12 cellular contexts compared by ENCODE assay signal in genomic region chr2:26740890-26741302, GRCh38. TPM values are rescaled to one million over a fixed set of nuclear protein-coding genes. Genes with fewer than 3 reads are reported as not detected.
A peak's percentile ranks its signal among the peaks of the same experiment; 100 is the strongest.
DNase-seq lines count a peak whose midpoint lies in the region; ATAC-seq and TF ChIP-seq lines count a peak whose summit lies in the region.
"Had no signal": no experiment of that assay in that cellular context is flagged by ENCODE, and none has a peak within 500 bp of the region (broad histone marks: within the 10 kb centered on the region; RNA-seq: fewer than 3 reads in every experiment).

No MANE protein-coding gene starts in this region.

- H3K4me3 Mint-ChIP-seq in activated naive CD4-positive, alpha-beta T cell treated with anti-CD3 and anti-CD28 coated beads, Interleukin-2, amount 10 ng/mL, durations not matched to agents 7 days and 5 days: no peak overlapping the region
- H3K4me3 Mint-ChIP-seq in endodermal cell: no peak overlapping the region
- H3K4me3 Mint-ChIP-seq in type B pancreatic cell: no peak overlapping the region
- H3K4me3 Mint-ChIP-seq: activated T-helper 17 cell treated with anti-CD3 and anti-CD28 coated beads, Interleukin-2, amount 50 U/mL, for 72 hours; CD4-positive, alpha-beta memory T cell had no signal

- H3K36me3 ChIP-seq in endodermal cell (ENCODE audit: control insufficient read depth, insufficient read depth, low read length): no peaks in the 10 kb centered on the region
- H3K36me3 ChIP-seq: MG63 had no signal

- H3K9me3 Mint-ChIP-seq in activated naive CD4-positive, alpha-beta T cell treated with anti-CD3 and anti-CD28 coated beads, Interleukin-2, amount 10 ng/mL, durations not matched to agents 7 days and 5 days: no peaks in the 10 kb centered on the region
- H3K9me3 Mint-ChIP-seq in endodermal cell: no peaks in the 10 kb centered on the region
- H3K9me3 Mint-ChIP-seq in type B pancreatic cell: no peaks in the 10 kb centered on the region
- H3K9me3 Mint-ChIP-seq: activated T-helper 17 cell treated with anti-CD3 and anti-CD28 coated beads, Interleukin-2, amount 50 U/mL, for 72 hours; CD4-positive, alpha-beta memory T cell had no signal

- H3K27ac ChIP-seq in endodermal cell (ENCODE audit: low read depth, low read length): no peak overlapping the region

- CTCF ChIA-PET in activated naive CD4-positive, alpha-beta T cell treated with anti-CD3 and anti-CD28 coated beads, Interleukin-2, amount 10 ng/mL, durations not matched to agents 7 days and 5 days (lab: Charles Lee): interaction anchor here (1.5 to 9.7 kb wide), 2 partner anchors 8 to 134 kb away, joined by 3 to 160 read pairs; no protein-coding TSS in a partner anchor

- TF ChIP-seq CTCF in endodermal cell (conservative IDR thresholded peaks at IDR 0.05) (peak; percentile 34), type B pancreatic cell (conservative IDR thresholded peaks at IDR 0.05) (no peak)

- no peak overlapping the region for H3K4me3 ChIP-seq in endodermal cell (ENCODE audit: low read length)
- H3K4me3 ChIP-seq: MG63 had no signal

- peak; percentile 67 for ATAC-seq in stimulated activated naive CD8-positive, alpha-beta T cell treated with anti-CD3 and anti-CD28 coated beads, Interleukin-15, Interleukin-2, amounts not matched to agents 100 U/mL and 50 U/mL, for 24 hours
- ATAC-seq in HG03342 (IDR thresholded peaks at IDR 0.05; ENCODE audit: unreplicated experiment): no peak
- ATAC-seq: activated T-helper 17 cell treated with anti-CD3 and anti-CD28 coated beads, Interleukin-2, amount 50 U/mL, for 72 hours had no signal

- DNase-seq in activated naive CD4-positive, alpha-beta T cell treated with anti-CD3 and anti-CD28 coated beads, Interleukin-2, amount 10 ng/mL, durations not matched to agents 7 days and 5 days: peak; percentile 29
- DNase-seq in activated naive CD4-positive, alpha-beta T cell (lab: John Stamatoyannopoulos, UW): no peak
- DNase-seq in NCI-H2171 treated with DMSO at 0.1 percent for 48 hours (lab: John Stamatoyannopoulos, UW) (peak; percentile 94), endodermal cell (peak; percentile 81), type B pancreatic cell (ENCODE audit: extremely low spot score, unreplicated experiment) (no peak), NCI-H2029 treated with DMSO at 0.1 percent for 48 hours (lab: John Stamatoyannopoulos, UW) (no peak)
- peak; percentile 40 for DNase-seq in stimulated activated naive CD8-positive, alpha-beta T cell treated with anti-CD3 and anti-CD28 coated beads, Interleukin-15, Interleukin-2, amounts not matched to agents 100 U/mL and 50 U/mL, for 24 hours
- DNase-seq: CD4-positive, alpha-beta memory T cell; kidney glomerular epithelial cell; MG63 had no signal

- H3K27ac Mint-ChIP-seq in activated naive CD4-positive, alpha-beta T cell treated with anti-CD3 and anti-CD28 coated beads, Interleukin-2, amount 10 ng/mL, durations not matched to agents 7 days and 5 days: no peak overlapping the region
- no peak overlapping the region for H3K27ac Mint-ChIP-seq in endodermal cell
- H3K27ac Mint-ChIP-seq in type B pancreatic cell: no peak overlapping the region
- H3K27ac Mint-ChIP-seq: activated T-helper 17 cell treated with anti-CD3 and anti-CD28 coated beads, Interleukin-2, amount 50 U/mL, for 72 hours had no signal

- no peaks in the 10 kb centered on the region for H3K36me3 Mint-ChIP-seq in activated naive CD4-positive, alpha-beta T cell treated with anti-CD3 and anti-CD28 coated beads, Interleukin-2, amount 10 ng/mL, durations not matched to agents 7 days and 5 days
- no peaks in the 10 kb centered on the region for H3K36me3 Mint-ChIP-seq in endodermal cell (ENCODE audit: low read depth)
- no peaks in the 10 kb centered on the region for H3K36me3 Mint-ChIP-seq in type B pancreatic cell
- H3K36me3 Mint-ChIP-seq: CD4-positive, alpha-beta memory T cell had no signal

- peaks cover 2% of the 10 kb centered on the region for H3K4me1 Mint-ChIP-seq in activated naive CD4-positive, alpha-beta T cell treated with anti-CD3 and anti-CD28 coated beads, Interleukin-2, amount 10 ng/mL, durations not matched to agents 7 days and 5 days
- peaks cover 7% of the 10 kb centered on the region for H3K4me1 Mint-ChIP-seq in endodermal cell
- H3K4me1 Mint-ChIP-seq in type B pancreatic cell (ENCODE audit: unreplicated experiment): peaks cover 17% of the 10 kb centered on the region
- H3K4me1 Mint-ChIP-seq: activated T-helper 17 cell treated with anti-CD3 and anti-CD28 coated beads, Interleukin-2, amount 50 U/mL, for 72 hours had no signal

- H3K27me3 ChIP-seq in endodermal cell (ENCODE audit: control insufficient read depth, insufficient read depth, low read length, poor library complexity, severe bottlenecking): no peaks in the 10 kb centered on the region
- H3K27me3 ChIP-seq: MG63 had no signal

- H3K9ac ChIP-seq in endodermal cell (ENCODE audit: extremely low read depth, low read length, poor library complexity, severe bottlenecking): no peak overlapping the region

- no peaks in the 10 kb centered on the region for H3K9me3 ChIP-seq in endodermal cell (ENCODE audit: control insufficient read depth, low read length)
- H3K9me3 ChIP-seq: MG63 had no signal

- H3K27me3 Mint-ChIP-seq in activated naive CD4-positive, alpha-beta T cell treated with anti-CD3 and anti-CD28 coated beads, Interleukin-2, amount 10 ng/mL, durations not matched to agents 7 days and 5 days: peaks cover 39% of the 10 kb centered on the region
- H3K27me3 Mint-ChIP-seq in endodermal cell (ENCODE audit: insufficient read depth) (no peaks in the 10 kb centered on the region), type B pancreatic cell (no peaks in the 10 kb centered on the region)
- H3K27me3 Mint-ChIP-seq: CD4-positive, alpha-beta memory T cell had no signal

- 84% methylated on average over 8 of the region's 8 CpGs for WGBS in endodermal cell (ENCODE audit: insufficient coverage in 1 of 2, insufficient read length in 1 of 2), 2 experiments

- no peaks in the 10 kb centered on the region for H3K4me1 ChIP-seq in endodermal cell (ENCODE audit: control insufficient read depth, insufficient read depth, low read length)

RNA-seq across cellular contexts. Expression of gene SLC35F6, which starts 23.2 kb away (rescaled TPM):
- 10 to 100 TPM; 23.3 to 24.8 TPM for total RNA-seq in endodermal cell
- polyA plus RNA-seq in endodermal cell (2013, experiment 1 of 2): 13.4 TPM
- polyA plus RNA-seq in endodermal cell (2013, experiment 2 of 2): 12.8 TPM
- total RNA-seq in type B pancreatic cell (ENCODE audit: low replicate concordance): 28.5 and 31.6 TPM in 2 replicates

RNA-seq across cellular contexts. Expression of gene CENPA, which starts 45.0 kb away (rescaled TPM):
- total RNA-seq in endodermal cell (10 to 100 TPM; 21.5 to 38.3 TPM), type B pancreatic cell (ENCODE audit: low replicate concordance) (9.0 and 24.7 TPM in 2 replicates)
- polyA plus RNA-seq in endodermal cell (2013, experiment 1 of 2): 38.5 TPM
- polyA plus RNA-seq in endodermal cell (2013, experiment 2 of 2): 41.6 TPM
- polyA plus RNA-seq: CD4-positive, alpha-beta memory T cell had no signal

RNA-seq across cellular contexts. Expression of gene KCNK3, which starts 48.4 kb away (rescaled TPM):
- not detected for total RNA-seq in endodermal cell
- 1.9 TPM for polyA plus RNA-seq in endodermal cell (2013, experiment 1 of 2)
- 1.7 TPM for polyA plus RNA-seq in endodermal cell (2013, experiment 2 of 2)
- total RNA-seq in type B pancreatic cell (ENCODE audit: low replicate concordance): 2.7 and 7.7 TPM in 2 replicates
- total RNA-seq: activated T-helper 17 cell treated with anti-CD3 and anti-CD28 coated beads, Interleukin-2, amount 50 U/mL, for 72 hours; CD4-positive, alpha-beta memory T cell had no signal
- polyA plus RNA-seq: CD4-positive, alpha-beta memory T cell had no signal

Comparison
In these comparisons a context has a peak if more than half of its experiments do, and no peak if none do; other contexts are left out.
1. DNase-seq: peak in activated naive CD4-positive, alpha-beta T cell treated with anti-CD3 and anti-CD28 coated beads, Interleukin-2, amount 10 ng/mL, durations not matched to agents 7 days and 5 days (single experiment), NCI-H2171 treated with DMSO at 0.1 percent for 48 hours (single experiment), endodermal cell (single experiment) and stimulated activated naive CD8-positive, alpha-beta T cell treated with anti-CD3 and anti-CD28 coated beads, Interleukin-15, Interleukin-2, amounts not matched to agents 100 U/mL and 50 U/mL, for 24 hours (single experiment); none in activated naive CD4-positive, alpha-beta T cell (0 of 4), type B pancreatic cell (single experiment) and NCI-H2029 treated with DMSO at 0.1 percent for 48 hours (single experiment).